19 cellular contexts compared by ENCODE assay signal in the genomic region with DNA sequence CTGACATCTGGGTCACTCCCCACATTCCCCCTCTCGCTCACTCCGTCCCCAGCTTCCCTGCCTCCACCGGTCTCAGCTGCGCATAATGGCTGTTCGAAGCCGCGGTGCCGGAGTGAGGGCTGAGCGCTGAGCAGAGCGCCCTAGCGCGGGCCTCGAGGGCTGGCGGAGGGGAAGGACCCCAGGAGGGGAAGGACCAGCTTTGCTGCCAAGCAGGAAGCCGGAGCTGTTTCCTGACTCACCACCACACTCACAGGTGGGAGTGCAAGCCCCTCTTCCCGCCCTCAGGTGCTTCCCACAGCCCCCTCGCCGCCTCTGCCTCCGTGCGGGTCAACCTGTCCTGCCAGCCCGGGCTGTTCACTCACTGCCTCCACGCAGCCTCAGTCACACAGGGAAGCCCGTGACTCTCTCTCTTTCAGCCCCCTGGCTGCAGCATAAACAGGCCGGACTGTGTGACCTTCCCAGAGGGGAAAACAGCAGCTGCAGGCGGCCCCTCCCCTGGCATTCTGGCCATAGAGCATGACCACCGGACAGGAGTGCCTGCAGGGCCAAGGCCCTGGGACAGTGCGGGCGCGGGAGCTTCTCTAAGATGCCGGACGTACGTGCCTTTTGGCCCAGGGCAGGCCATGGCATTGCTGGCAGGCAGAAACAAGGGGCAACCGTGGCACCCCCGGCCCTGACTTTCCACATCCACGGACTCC. TPM values are rescaled to one million over a fixed set of nuclear protein-coding genes. Genes with fewer than 3 reads are reported as not detected.
DNase-seq lines count a peak whose midpoint lies in the region; ATAC-seq, FAIRE-seq and TF ChIP-seq lines count a peak whose summit lies in the region.
"Had no signal": no experiment of that assay in that cellular context is flagged by ENCODE, and none has a peak within 500 bp of the region (broad histone marks: within the 10 kb centered on the region; RNA-seq: fewer than 3 reads in every experiment).

No MANE protein-coding gene starts in this region.

- ATAC-seq in GM21528 (IDR thresholded peaks at IDR 0.05; ENCODE audit: low FRiP score, unreplicated experiment) (no peak), HG03439 (IDR thresholded peaks at IDR 0.05; ENCODE audit: unreplicated experiment) (no peak)
- ATAC-seq: activated CD4-positive, alpha-beta T cell treated with anti-CD3 and anti-CD28 coated beads for 36 hours; HCT116 had no signal

- no peak overlapping the region for H3K18ac ChIP-seq in H9 (ENCODE audit: insufficient read length, low read depth, low read length)

- no peak overlapping the region for H2BK12ac ChIP-seq in H9 (ENCODE audit: insufficient read length, low read depth, low read length)

- H2AFZ ChIP-seq in H9 (ENCODE audit: low read length) = no peak overlapping the region

- H3T11ph ChIP-seq in H9 (ENCODE audit: low read length) = no peak overlapping the region

- peaks cover 5 to 12% of the 10 kb centered on the region in 2 experiments for H3K4me1 Mint-ChIP-seq in H9
- H3K4me1 Mint-ChIP-seq: activated naive CD4-positive, alpha-beta T cell treated with anti-CD3 and anti-CD28 coated beads, Interleukin-2, amount 10 ng/mL, durations not matched to agents 7 days and 5 days had no signal

- H4K20me1 ChIP-seq in H9 (ENCODE audit: control insufficient read depth, insufficient read depth, insufficient read length) = no peaks in the 10 kb centered on the region

- no peak overlapping the region for H4K5ac ChIP-seq in H9 (ENCODE audit: insufficient read length, low read depth, low read length)

- H3K79me2 ChIP-seq in H9 (ENCODE audit: insufficient read depth, low read length) = no peaks in the 10 kb centered on the region

- no peaks in the 10 kb centered on the region for H3K23me2 ChIP-seq in H9 (ENCODE audit: insufficient read length, low read depth, low read length, poor library complexity, severe bottlenecking)

- H2BK120ac ChIP-seq in H9 (ENCODE audit: low read depth, low read length, poor library complexity, severe bottlenecking) = no peak overlapping the region

- WGBS in H9 (ENCODE audit: extremely low coverage, insufficient read length, low lambda C conversion rate) = no CpG with 5 or more reads among the region's 35 CpGs
- 66% methylated on average over 22 of the region's 35 CpGs for WGBS in suprapubic skin

- TF ChIP-seq POLR2A in suprapubic skin (IDR thresholded peaks at IDR 0.05) (no peak), H54 (IDR thresholded peaks at IDR 0.05; ENCODE audit: low read depth, low read length) (no peak)

- H2BK20ac ChIP-seq in H9 (ENCODE audit: low read depth, low read length, poor library complexity, severe bottlenecking) = no peak overlapping the region

- peak; percentile 65 for DNase-seq in H9
- no peak for DNase-seq in suprapubic skin (ENCODE audit: low spot score in 2 of 2)
- no peak for DNase-seq in activated naive CD4-positive, alpha-beta T cell (lab: John Stamatoyannopoulos, UW)
- DNase-seq in H54 (ENCODE audit: insufficient read length, low spot score) = no peak
- DNase-seq: activated CD4-positive, alpha-beta T cell treated with anti-CD3 and anti-CD28 coated beads for 36 hours; activated CD8-positive, alpha-beta memory T cell treated with anti-CD3 and anti-CD28 coated beads, Interleukin-2, amount 50 U/mL, for 48 hours; activated naive CD4-positive, alpha-beta T cell treated with anti-CD3 and anti-CD28 coated beads, Interleukin-2, amount 10 ng/mL, durations not matched to agents 7 days and 5 days; body of pancreas; colonic mucosa; NCI-H2081 treated with DMSO at 0.1 percent for 48 hours; stimulated activated CD4-positive, alpha-beta T cell treated with anti-CD3 and anti-CD28 coated beads, Interleukin-12 subunit alpha, Interleukin-12 subunit beta, amount 100 ng/mL, for 4 hours had no signal

- no peak for FAIRE-seq in H54 (lab: Jason Lieb, UNC)
- FAIRE-seq: islet of Langerhans had no signal

- TF ChIP-seq CTCF in H9 (conservative IDR thresholded peaks at IDR 0.05) = no peak
- no peak for TF ChIP-seq CTCF in neutrophil (IDR thresholded peaks at IDR 0.05)
- TF ChIP-seq CTCF in suprapubic skin (IDR thresholded peaks at IDR 0.05) = no peak

- no peak overlapping the region for H2BK5ac ChIP-seq in H9 (ENCODE audit: insufficient read length, low read length)

- peak overlapping the region in 1 of 2 experiments; percentile 65; a peak in 3 of 5 replicates for H3K4me3 Mint-ChIP-seq in H9
- H3K4me3 Mint-ChIP-seq: activated CD4-positive, alpha-beta T cell treated with anti-CD3 and anti-CD28 coated beads for 36 hours; activated naive CD4-positive, alpha-beta T cell treated with anti-CD3 and anti-CD28 coated beads, Interleukin-2, amount 10 ng/mL, durations not matched to agents 7 days and 5 days; T-helper 2 cell treated with Interferon-gamma antibody and Interleukin-4, amounts not matched to agents 5 μg/mL and 100 μg/mL, for 36 hours had no signal

- TF ChIP-seq EP300 in suprapubic skin (IDR thresholded peaks at IDR 0.05) = no peak

- no peak overlapping the region for H3K27ac ChIP-seq in H9 (ENCODE audit: insufficient read length, low read depth, low read length)
- peak overlapping the region; percentile 16 for H3K27ac ChIP-seq in neutrophil
- peak overlapping the region; percentile 31 for H3K27ac ChIP-seq in suprapubic skin
- H3K27ac ChIP-seq: colonic mucosa, epithelial cell of prostate had no signal

- no peak overlapping the region for H3K4ac ChIP-seq in H9 (ENCODE audit: low read depth, low read length)

- H3K4me3 ChIP-seq in iPS-15b (ENCODE audit: low read depth, low read length) (no peak overlapping the region), neutrophil (ENCODE audit: low read depth in 1 of 2, low read length in 1 of 2) (no peak overlapping the region), suprapubic skin (no peak overlapping the region)
- H3K4me3 ChIP-seq: body of pancreas, colonic mucosa had no signal

- no peaks in the 10 kb centered on the region for H3K9me3 ChIP-seq in H9 (ENCODE audit: control insufficient read depth, low read depth, low read length)
- no peaks in the 10 kb centered on the region for H3K9me3 ChIP-seq in iPS-15b (ENCODE audit: control insufficient read depth, insufficient read depth, low read length)
- H3K9me3 ChIP-seq in neutrophil = peaks cover 13% of the 10 kb centered on the region
- H3K9me3 ChIP-seq in suprapubic skin = no peaks in the 10 kb centered on the region
- H3K9me3 ChIP-seq: body of pancreas, colonic mucosa had no signal

- no peaks in the 10 kb centered on the region for H3K27me3 Mint-ChIP-seq in H9 (ENCODE audit: low read depth)
- H3K27me3 Mint-ChIP-seq: activated CD4-positive, alpha-beta T cell treated with anti-CD3 and anti-CD28 coated beads for 36 hours had no signal

- H3K56ac ChIP-seq in H9 (ENCODE audit: insufficient read length, low read depth, low read length) = no peak overlapping the region

- H2AK5ac ChIP-seq in H9 (ENCODE audit: insufficient read length, low read length) = no peak overlapping the region

- H3K27ac Mint-ChIP-seq in H9 = peak overlapping the region in 2 of 3 experiments; percentile 44 to 75; a peak in 3 of 7 replicates
- H3K27ac Mint-ChIP-seq: activated CD4-positive, alpha-beta T cell treated with anti-CD3 and anti-CD28 coated beads for 36 hours; activated naive CD4-positive, alpha-beta T cell treated with anti-CD3 and anti-CD28 coated beads, Interleukin-2, amount 10 ng/mL, durations not matched to agents 7 days and 5 days; T-helper 2 cell treated with Interferon-gamma antibody and Interleukin-4, amounts not matched to agents 5 μg/mL and 100 μg/mL, for 36 hours had no signal

- no peaks in the 10 kb centered on the region for H3K79me1 ChIP-seq in H9 (ENCODE audit: insufficient read depth, low read depth, low read length, poor library complexity, severe bottlenecking)

- H4K91ac ChIP-seq in H9 (ENCODE audit: insufficient read length, low read depth, low read length) = no peak overlapping the region

- no peak overlapping the region for H2BK15ac ChIP-seq in H9 (ENCODE audit: low read depth, low read length)

- H3K36me3 Mint-ChIP-seq in H9 (ENCODE audit: insufficient read depth in 1 of 3, low read depth in 3 of 3) = peaks cover 10 to 15% (median 13%) of the 10 kb centered on the region in 3 experiments
- H3K36me3 Mint-ChIP-seq: activated naive CD4-positive, alpha-beta T cell treated with anti-CD3 and anti-CD28 coated beads, Interleukin-2, amount 10 ng/mL, durations not matched to agents 7 days and 5 days had no signal

- H3K27me3 ChIP-seq in H9 (ENCODE audit: insufficient read depth, low read length) (no peaks in the 10 kb centered on the region), iPS-15b (ENCODE audit: control insufficient read depth, insufficient read depth, low read length) (no peaks in the 10 kb centered on the region), neutrophil (peaks cover 24% of the 10 kb centered on the region), suprapubic skin (no peaks in the 10 kb centered on the region)
- H3K27me3 ChIP-seq: body of pancreas, colonic mucosa had no signal

- no peak overlapping the region for H3K9ac ChIP-seq in H9 (ENCODE audit: extremely low read depth, insufficient read length, low read length)
- peak overlapping the region; percentile 47 for H3K9ac ChIP-seq in iPS-15b (ENCODE audit: low read depth, low read length)

- no peak overlapping the region for H4K8ac ChIP-seq in H9 (replicated peaks; ENCODE audit: insufficient read length, low read depth, low read length)

- H3K4me1 ChIP-seq in H9 (ENCODE audit: insufficient read depth, low read length) (peaks cover 5% of the 10 kb centered on the region; the same call in 1 of the 2 replicates), iPS-15b (ENCODE audit: control insufficient read depth, insufficient read depth, low read length) (no peaks in the 10 kb centered on the region), neutrophil (ENCODE audit: control insufficient read depth in 1 of 2, insufficient read depth in 1 of 2, low read depth in 1 of 2, low read length in 1 of 2) (peaks cover 16 to 25% of the 10 kb centered on the region in 2 experiments), suprapubic skin (peaks cover 20% of the 10 kb centered on the region)
- H3K4me1 ChIP-seq: body of pancreas, colonic mucosa had no signal

- H3K23ac ChIP-seq in H9 (ENCODE audit: insufficient read length, low read depth, low read length) = no peak overlapping the region

- H3K36me3 ChIP-seq in iPS-15b (ENCODE audit: control insufficient read depth, insufficient read depth, low read length) (no peaks in the 10 kb centered on the region), neutrophil (peaks cover 68% of the 10 kb centered on the region), suprapubic skin (no peaks in the 10 kb centered on the region)
- H3K36me3 ChIP-seq: colonic mucosa had no signal

- no peak overlapping the region; the same call in 1 of the 2 replicates for H3K14ac ChIP-seq in H9 (ENCODE audit: insufficient read depth, low read length)

- H3K9me3 Mint-ChIP-seq in H9 = peaks cover 8 to 9% of the 10 kb centered on the region in 2 experiments
- H3K9me3 Mint-ChIP-seq: T-helper 2 cell treated with Interferon-gamma antibody and Interleukin-4, amounts not matched to agents 5 μg/mL and 100 μg/mL, for 36 hours had no signal

- H3K4me2 ChIP-seq in H9 (ENCODE audit: insufficient read depth, insufficient read length, low read length) = no peak overlapping the region

RNA-seq across cellular contexts. Expression of a gene that starts 23.7 kb away (rescaled TPM):
- total RNA-seq in H9 (2021) = 11.8 and 12.9 TPM in 2 replicates
- total RNA-seq in suprapubic skin = 10 to 100 TPM in 2 of 4 donors, 1 to 10 TPM in 2; 4.8 to 11.8 (median 10.6) TPM

RNA-seq across cellular contexts. Expression of a gene that starts 40.6 kb away (rescaled TPM):
- total RNA-seq in H9 (2021) = 2.1 and 2.4 TPM in 2 replicates
- total RNA-seq in suprapubic skin = 10 to 100 TPM in 1 of 4 donors, 1 to 10 TPM in 3; 1.8 to 12.4 (median 4.6) TPM

RNA-seq across cellular contexts. Expression of a gene that starts 42.4 kb away (rescaled TPM):
- total RNA-seq in H9 (2021) (68.9 and 74.2 TPM in 2 replicates), suprapubic skin (10 to 100 TPM; 49.6 to 71.9 (median 61.5) TPM)

RNA-seq across cellular contexts. Expression of a gene that starts 44.7 kb away (rescaled TPM):
- total RNA-seq in H9 (2021) (5.4 and 6.0 TPM in 2 replicates), suprapubic skin (10 to 100 TPM; 11.9 to 26.0 (median 20.1) TPM)
